ENCODE assay signal across 2 cellular contexts in genomic region chr5:8750100-8750499, GRCh38.
TF ChIP-seq lines count a peak whose summit lies in the region.

No MANE protein-coding gene starts in this region.

TF ChIP-seq in IMR-90, 13 proteins besides CTCF, POLR2A, EP300 and RAD21:
- no peak for TF ChIP-seq RFX5 (IDR thresholded peaks at IDR 0.05; ENCODE audit: low read depth, low read length)
- TF ChIP-seq CEBPB (IDR thresholded peaks at IDR 0.05; ENCODE audit: low read depth, low read length): no peak
- no peak for TF ChIP-seq FOS (IDR thresholded peaks at IDR 0.05; ENCODE audit: low read depth, low read length)
- TF ChIP-seq ELK1 (IDR thresholded peaks at IDR 0.05; ENCODE audit: borderline replicate concordance, low read depth, low read length): no peak
- no peak for TF ChIP-seq CHD1 (IDR thresholded peaks at IDR 0.05; ENCODE audit: low read depth, low read length)
- TF ChIP-seq RCOR1 (IDR thresholded peaks at IDR 0.05; ENCODE audit: insufficient replicate concordance, low read length): no peak
- TF ChIP-seq MXI1 (IDR thresholded peaks at IDR 0.05; ENCODE audit: borderline replicate concordance, low read depth, low read length): no peak
- TF ChIP-seq NFE2L2 (IDR thresholded peaks at IDR 0.05; ENCODE audit: low read depth, low read length): no peak
- no peak for TF ChIP-seq BHLHE40 (IDR thresholded peaks at IDR 0.05; ENCODE audit: low read depth, low read length)
- no peak for TF ChIP-seq USF2 (IDR thresholded peaks at IDR 0.05; ENCODE audit: low read depth, low read length)
- no peak for TF ChIP-seq SMC3 (IDR thresholded peaks at IDR 0.05; ENCODE audit: low read depth, low read length)
- no peak for TF ChIP-seq MAZ (IDR thresholded peaks at IDR 0.05; ENCODE audit: borderline replicate concordance, low read depth, low read length)
- no peak for TF ChIP-seq MAFK (IDR thresholded peaks at IDR 0.05; ENCODE audit: low read depth, low read length)

TF ChIP-seq in endothelial cell of umbilical vein, 7 proteins besides CTCF, POLR2A, EP300 and RAD21:
- TF ChIP-seq, protein P1, sequence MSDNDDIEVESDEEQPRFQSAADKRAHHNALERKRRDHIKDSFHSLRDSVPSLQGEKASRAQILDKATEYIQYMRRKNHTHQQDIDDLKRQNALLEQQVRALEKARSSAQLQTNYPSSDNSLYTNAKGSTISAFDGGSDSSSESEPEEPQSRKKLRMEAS (IDR thresholded peaks at IDR 0.05; ENCODE audit: insufficient read depth, insufficient read length): no peak
- peak; percentile 11 for TF ChIP-seq GATA2 (IDR thresholded peaks at IDR 0.05; ENCODE audit: insufficient read depth, insufficient read length, low read depth, low read length)
